1 cellular context compared by ENCODE assay signal in genomic region chr10:114309111-114309651, GRCh38.
TF ChIP-seq lines count a peak whose summit lies in the region.

No MANE protein-coding gene starts in this region.

TF ChIP-seq in SK-N-SH treated with all-trans-retinoic acid at 6 μM for 48 hours, 23 proteins besides CTCF, POLR2A, EP300 and RAD21 (continued from another document):
- no peak for TF ChIP-seq CSRNP3 (CRISPR knock-in tag; IDR thresholded peaks at IDR 0.05)
